8 cellular contexts compared by ENCODE assay signal in genomic region chr13:112894673-112895481, GRCh38.
DNase-seq lines count a peak whose midpoint lies in the region; ATAC-seq and TF ChIP-seq lines count a peak whose summit lies in the region.

No MANE protein-coding gene starts in this region.

- H3T11ph ChIP-seq in H9 (ENCODE audit: low read length): no peak overlapping the region

- H3K27me3 ChIP-seq in H9 (ENCODE audit: insufficient read depth, low read length) (no peaks in the 10 kb centered on the region; the same call in 1 of the 2 replicates), WERI-Rb-1 (ENCODE audit: insufficient read depth, low read depth, severe bottlenecking) (no peaks in the 10 kb centered on the region), iPS-20b (ENCODE audit: insufficient read depth, low read length) (peaks cover 56% of the 10 kb centered on the region)

- peaks cover 13% of the 10 kb centered on the region; the same call in 1 of the 2 replicates for H3K4me1 ChIP-seq in H9 (ENCODE audit: insufficient read depth, low read length)
- H3K4me1 ChIP-seq in iPS-20b (ENCODE audit: insufficient read depth, low read length): peaks cover 26% of the 10 kb centered on the region

- no peaks in the 10 kb centered on the region; a peak in 1 of 5 replicates for H3K9me3 Mint-ChIP-seq in H9
- H3K9me3 Mint-ChIP-seq in stimulated activated effector memory CD8-positive, alpha-beta T cell treated with anti-CD3 and anti-CD28 coated beads, Interleukin-12 subunit alpha, Interleukin-12 subunit beta, amount 100 ng/mL, for 72 hours: no peaks in the 10 kb centered on the region

- H2BK15ac ChIP-seq in H9 (ENCODE audit: low read depth, low read length): no peak overlapping the region

- H3K27ac ChIP-seq in H9 (ENCODE audit: insufficient read length, low read depth, low read length) (no peak overlapping the region), WERI-Rb-1 (peak overlapping the region; percentile 66), iPS-20b (ENCODE audit: low read length) (no peak overlapping the region)

- H3K23me2 ChIP-seq in H9 (ENCODE audit: insufficient read length, low read depth, low read length, poor library complexity, severe bottlenecking): peaks cover 9% of the 10 kb centered on the region

- no peak overlapping the region for H4K91ac ChIP-seq in H9 (ENCODE audit: insufficient read length, low read depth, low read length)

- peak overlapping the region; percentile 46 for H3K4me2 ChIP-seq in H9 (ENCODE audit: insufficient read depth, insufficient read length, low read length)

- no peak overlapping the region for H3K4ac ChIP-seq in H9 (ENCODE audit: low read depth, low read length)

- no peak overlapping the region for H2AK5ac ChIP-seq in H9 (ENCODE audit: insufficient read length, low read length)

- no peaks in the 10 kb centered on the region for H3K79me1 ChIP-seq in H9 (ENCODE audit: insufficient read depth, low read depth, low read length, poor library complexity, severe bottlenecking)

- H2BK5ac ChIP-seq in H9 (ENCODE audit: insufficient read length, low read length): no peak overlapping the region

- H4K8ac ChIP-seq in H9 (replicated peaks; ENCODE audit: insufficient read length, low read depth, low read length): no peak overlapping the region

- H3K36me3 ChIP-seq in WERI-Rb-1 (peaks cover 4% of the 10 kb centered on the region), iPS-20b (ENCODE audit: insufficient read depth, low read depth, low read length) (no peaks in the 10 kb centered on the region)

- H3K9ac ChIP-seq in H9 (ENCODE audit: extremely low read depth, insufficient read length, low read length) (no peak overlapping the region), iPS-20b (ENCODE audit: low read depth, low read length) (peak overlapping the region; percentile 45; the same call in 1 of the 2 replicates)

- H2AFZ ChIP-seq in H9 (ENCODE audit: low read length): no peak overlapping the region

- H3K18ac ChIP-seq in H9 (ENCODE audit: insufficient read length, low read depth, low read length): no peak overlapping the region

- peak overlapping the region; percentile 27; the same call in 1 of the 2 replicates for H3K14ac ChIP-seq in H9 (ENCODE audit: insufficient read depth, low read length)

- H2BK12ac ChIP-seq in H9 (ENCODE audit: insufficient read length, low read depth, low read length): no peak overlapping the region

- H3K4me3 Mint-ChIP-seq in H9: peak overlapping the region; percentile 64 to 78
- peak overlapping the region; percentile 37 for H3K4me3 Mint-ChIP-seq in stimulated activated effector memory CD8-positive, alpha-beta T cell treated with anti-CD3 and anti-CD28 coated beads, Interleukin-12 subunit alpha, Interleukin-12 subunit beta, amount 100 ng/mL, for 72 hours

- H3K36me3 Mint-ChIP-seq in H9 (ENCODE audit: insufficient read depth in 1 of 3, low read depth in 3 of 3): peaks cover 0 to 3% (median 2%) of the 10 kb centered on the region in 3 experiments; a peak in 3 of 7 replicates
- H3K36me3 Mint-ChIP-seq in stimulated activated effector memory CD8-positive, alpha-beta T cell treated with anti-CD3 and anti-CD28 coated beads, Interleukin-12 subunit alpha, Interleukin-12 subunit beta, amount 100 ng/mL, for 72 hours: no peaks in the 10 kb centered on the region

- H2BK20ac ChIP-seq in H9 (ENCODE audit: low read depth, low read length, poor library complexity, severe bottlenecking): no peak overlapping the region

- H3K27me3 Mint-ChIP-seq in H9 (ENCODE audit: low read depth): peaks cover 49% of the 10 kb centered on the region

- peak; percentile 33 for ATAC-seq in stimulated activated effector memory CD8-positive, alpha-beta T cell treated with anti-CD3 and anti-CD28 coated beads, Interleukin-12 subunit alpha, Interleukin-12 subunit beta, amount 100 ng/mL, for 72 hours

- H3K9me3 ChIP-seq in H9 (ENCODE audit: control insufficient read depth, low read depth, low read length) (no peaks in the 10 kb centered on the region), WERI-Rb-1 (ENCODE audit: severe bottlenecking) (no peaks in the 10 kb centered on the region), iPS-20b (ENCODE audit: insufficient read depth, low read depth, low read length) (no peaks in the 10 kb centered on the region)

- TF ChIP-seq CTCF in H9 (conservative IDR thresholded peaks at IDR 0.05) (no peak), WERI-Rb-1 (IDR thresholded peaks at IDR 0.05; ENCODE audit: low read depth, low read length) (0 out of 2 replicates have a peak, but pooled peaks have one; percentile 2)

- no CpG with 5 or more reads among the region's 36 CpGs for WGBS in H9 (ENCODE audit: extremely low coverage, insufficient read length, low lambda C conversion rate)

- no peak overlapping the region for H3K23ac ChIP-seq in H9 (ENCODE audit: insufficient read length, low read depth, low read length)

- CTCF ChIA-PET in HEK293T (lab: Yijun Ruan, JAX): interaction anchor here (0.7 to 1.0 kb wide), 2 partner anchors 37 to 1466 kb away, joined by 3 to 4 read pairs; no protein-coding TSS in a partner anchor

- peaks cover 53 to 56% of the 10 kb centered on the region in 2 experiments for H3K4me1 Mint-ChIP-seq in H9
- H3K4me1 Mint-ChIP-seq in stimulated activated effector memory CD8-positive, alpha-beta T cell treated with anti-CD3 and anti-CD28 coated beads, Interleukin-12 subunit alpha, Interleukin-12 subunit beta, amount 100 ng/mL, for 72 hours: peaks cover 15% of the 10 kb centered on the region

- H4K20me1 ChIP-seq in H9 (ENCODE audit: control insufficient read depth, insufficient read depth, insufficient read length): no peaks in the 10 kb centered on the region

- no peak overlapping the region for H3K27ac Mint-ChIP-seq in H9
- H3K27ac Mint-ChIP-seq in stimulated activated effector memory CD8-positive, alpha-beta T cell treated with anti-CD3 and anti-CD28 coated beads, Interleukin-12 subunit alpha, Interleukin-12 subunit beta, amount 100 ng/mL, for 72 hours: no peak overlapping the region

- no peak overlapping the region for H2BK120ac ChIP-seq in H9 (ENCODE audit: low read depth, low read length, poor library complexity, severe bottlenecking)

- H3K56ac ChIP-seq in H9 (ENCODE audit: insufficient read length, low read depth, low read length): no peak overlapping the region

- H3K79me2 ChIP-seq in H9 (ENCODE audit: insufficient read depth, low read length): no peaks in the 10 kb centered on the region

- no peak overlapping the region for H4K5ac ChIP-seq in H9 (ENCODE audit: insufficient read length, low read depth, low read length)

- DNase-seq in H9 (peak; percentile 87), WERI-Rb-1 (no peak), RKO (ENCODE audit: low spot score) (no peak), HEK293T (ENCODE audit: extremely low spot score) (no peak), KG1 (lab: John Stamatoyannopoulos, UW) (no peak), OCI-M1 (lab: John Stamatoyannopoulos, UW) (no peak)
- DNase-seq in stimulated activated effector memory CD8-positive, alpha-beta T cell treated with anti-CD3 and anti-CD28 coated beads, Interleukin-12 subunit alpha, Interleukin-12 subunit beta, amount 100 ng/mL, for 72 hours (ENCODE audit: low spot score in 2 of 2): no peak

- POLR2A ChIA-PET in HEK293T (lab: Yijun Ruan, JAX): no interaction called here

- H3K4me3 ChIP-seq in WERI-Rb-1 (ENCODE audit: low read depth, low read length): peak overlapping the region; percentile 70
- H3K4me3 ChIP-seq in iPS-20b (ENCODE audit: low read length): peak overlapping the region; percentile 74

TF ChIP-seq in HEK293T, 16 proteins besides CTCF, POLR2A, EP300 and RAD21:
- no peak for TF ChIP-seq LEF1 (IDR thresholded peaks at IDR 0.05; ENCODE audit: borderline replicate concordance)
- no peak for TF ChIP-seq ARNT (IDR thresholded peaks at IDR 0.05)
- TF ChIP-seq SP1 (IDR thresholded peaks at IDR 0.05): no peak
- no peak for TF ChIP-seq ELF4 (IDR thresholded peaks at IDR 0.05)
- TF ChIP-seq HDGF (IDR thresholded peaks at IDR 0.05; ENCODE audit: borderline replicate concordance): no peak
- no peak for TF ChIP-seq NFRKB (IDR thresholded peaks at IDR 0.05)
- no peak for TF ChIP-seq PKNOX1 (IDR thresholded peaks at IDR 0.05)
- TF ChIP-seq CTBP1 (IDR thresholded peaks at IDR 0.05; ENCODE audit: borderline replicate concordance): no peak
- TF ChIP-seq L3MBTL2 (conservative IDR thresholded peaks at IDR 0.05): no peak
